In the genomic region with DNA sequence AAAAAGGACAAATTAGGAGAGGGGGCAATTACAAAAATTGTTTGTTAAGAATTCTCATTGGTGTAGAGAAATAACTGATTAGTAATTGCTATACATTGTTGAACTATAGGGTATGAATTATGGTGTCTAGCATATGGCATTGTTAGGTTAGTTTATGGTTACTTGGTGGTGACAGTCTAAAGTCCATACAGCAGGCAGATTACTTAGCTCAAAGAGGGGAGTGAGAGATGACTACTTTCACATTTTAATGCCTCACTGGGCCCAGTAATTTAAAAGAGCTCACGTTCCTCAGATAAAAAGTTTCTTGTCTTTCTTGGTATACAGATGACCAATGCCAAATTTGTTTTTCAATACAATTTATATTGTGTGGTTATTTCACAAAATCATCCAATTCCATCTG, we compare ENCODE assay signal across 26 cellular contexts.
"Had no signal": no experiment of that assay in that cellular context is flagged by ENCODE, and none has a peak within 500 bp of the region (broad histone marks: within the 10 kb centered on the region; RNA-seq: fewer than 3 reads in every experiment).

No MANE protein-coding gene starts in this region.

- H3K9me3 Mint-ChIP-seq: natural killer cell; stimulated activated effector memory CD8-positive, alpha-beta T cell treated with anti-CD3 and anti-CD28 coated beads, Interleukin-12 subunit alpha, Interleukin-12 subunit beta, amount 100 ng/mL, for 72 hours; stimulated activated naive CD8-positive, alpha-beta T cell treated with anti-CD3 and anti-CD28 coated beads, Interleukin-15, Interleukin-2, amounts not matched to agents 100 ng/mL and 50 ng/mL, for 24 hours had no signal

- H3K4me3 ChIP-seq: left ventricle myocardium inferior, neural progenitor cell, skin epidermis, spleen, suprapubic skin, thoracic aorta, tibial artery, upper lobe of right lung had no signal

- H3K4me3 Mint-ChIP-seq: naive B cell; natural killer cell; nephron progenitor cell; neural progenitor cell; stimulated activated effector memory CD8-positive, alpha-beta T cell treated with anti-CD3 and anti-CD28 coated beads, Interleukin-12 subunit alpha, Interleukin-12 subunit beta, amount 100 ng/mL, for 72 hours; stimulated activated naive CD8-positive, alpha-beta T cell treated with anti-CD3 and anti-CD28 coated beads, Interleukin-15, Interleukin-2, amounts not matched to agents 100 ng/mL and 50 ng/mL, for 24 hours had no signal

- H3K36me3 ChIP-seq: left ventricle myocardium inferior, thoracic aorta had no signal

- H2AFZ ChIP-seq: neural progenitor cell had no signal

- H3K9me3 ChIP-seq: left ventricle myocardium inferior, neutrophil, spleen, suprapubic skin, thoracic aorta, tibial artery, upper lobe of right lung had no signal

- H3K9ac ChIP-seq: neural progenitor cell had no signal

- ATAC-seq: natural killer cell; right cardiac atrium; sciatic nerve; stimulated activated effector memory CD8-positive, alpha-beta T cell treated with anti-CD3 and anti-CD28 coated beads, Interleukin-12 subunit alpha, Interleukin-12 subunit beta, amount 100 ng/mL, for 72 hours; upper lobe of right lung had no signal

- DNase-seq: hippocampal formation; kidney; left ventricle myocardium inferior; mesenchymal stem cell; naive B cell; natural killer cell; nephron progenitor cell; occipital lobe; retina; right cardiac atrium; spleen; stimulated activated CD4-positive, alpha-beta T cell treated with anti-CD3 and anti-CD28 coated beads, Interleukin-4, amount 100 ng/mL, for 24 hours; stimulated activated naive CD4-positive, alpha-beta T cell; tibial artery; trophoblast cell; upper lobe of right lung had no signal

- H3K36me3 Mint-ChIP-seq: natural killer cell had no signal

- H3K4me2 ChIP-seq: neural progenitor cell had no signal

- H3K27ac ChIP-seq: left ventricle myocardium inferior, neural progenitor cell, neutrophil, skin epidermis, spleen, suprapubic skin, thoracic aorta, tibial artery, upper lobe of right lung had no signal

- H3K4me1 ChIP-seq: spleen, upper lobe of right lung had no signal

- H3K27me3 ChIP-seq: neural progenitor cell, neutrophil, spleen, suprapubic skin, tibial artery, upper lobe of right lung had no signal

- FAIRE-seq: kidney, urothelium cell line had no signal

- H3K27ac Mint-ChIP-seq: naive B cell; natural killer cell; nephron progenitor cell; neural progenitor cell; progenitor cell of endocrine pancreas; stimulated activated effector memory CD8-positive, alpha-beta T cell treated with anti-CD3 and anti-CD28 coated beads, Interleukin-12 subunit alpha, Interleukin-12 subunit beta, amount 100 ng/mL, for 72 hours; stimulated activated naive CD8-positive, alpha-beta T cell treated with anti-CD3 and anti-CD28 coated beads, Interleukin-15, Interleukin-2, amounts not matched to agents 100 ng/mL and 50 ng/mL, for 24 hours had no signal

- H3K4me1 Mint-ChIP-seq: nephron progenitor cell, neural progenitor cell had no signal

- H3K27me3 Mint-ChIP-seq: naive B cell; progenitor cell of endocrine pancreas; stimulated activated naive CD8-positive, alpha-beta T cell treated with anti-CD3 and anti-CD28 coated beads, Interleukin-15, Interleukin-2, amounts not matched to agents 100 ng/mL and 50 ng/mL, for 24 hours had no signal
